Comparison of ENCODE assay signal across 1 cellular context in the genomic region with DNA sequence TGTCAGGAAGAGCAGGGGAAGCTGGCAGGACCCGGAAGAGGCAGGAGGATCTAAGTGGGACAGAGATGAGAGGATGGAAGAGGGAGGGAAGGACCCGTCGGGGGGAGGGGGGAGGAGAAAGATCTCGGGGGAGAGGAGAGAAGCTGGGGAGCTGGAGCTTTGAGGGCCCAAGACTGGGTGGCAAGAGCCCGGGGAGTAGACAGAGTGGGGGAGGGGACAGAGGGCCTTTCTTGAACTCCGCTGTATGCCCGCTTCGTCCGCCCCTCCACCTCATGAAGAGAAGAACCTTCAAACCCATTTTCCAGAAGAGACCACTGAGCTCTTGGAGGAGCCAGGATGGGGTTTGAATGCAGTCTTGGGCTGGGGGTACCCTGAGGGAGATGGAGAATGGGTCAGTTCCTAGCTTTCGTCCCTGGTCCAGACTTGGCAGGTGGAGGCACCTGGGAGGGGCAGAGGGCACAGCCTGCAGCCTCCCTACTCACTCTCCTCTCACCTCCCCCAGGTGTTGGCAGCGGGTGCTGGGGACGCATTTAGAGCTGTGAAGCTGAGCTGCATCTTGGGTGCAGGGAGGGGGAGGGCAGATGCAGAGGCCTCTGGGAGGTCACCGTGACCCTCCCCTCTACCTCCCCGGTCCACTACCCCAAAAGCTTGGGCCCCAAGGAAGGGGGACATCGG.
A peak's percentile ranks its signal among the peaks of the same experiment; 100 is the strongest.
TF ChIP-seq lines count a peak whose summit lies in the region.

No MANE protein-coding gene starts in this region.

TF ChIP-seq in HepG2, 621 proteins besides CTCF, POLR2A, EP300 and RAD21:
- no peak for TF ChIP-seq GFI1 (CRISPR knock-in tag; IDR thresholded peaks at IDR 0.05; ENCODE audit: borderline replicate concordance)
- TF ChIP-seq ZNF629 (CRISPR knock-in tag; conservative IDR thresholded peaks at IDR 0.05), result peak; percentile 32
TF ChIP-seq in HepG2: peak in this region for 1.
